ENCODE assay signal across 31 cellular contexts in genomic region chr18:31125878-31126277, GRCh38. TPM values are rescaled to one million over a fixed set of nuclear protein-coding genes. Genes with fewer than 3 reads are reported as not detected.
"Had no signal": no experiment of that assay in that cellular context is flagged by ENCODE, and none has a peak within 500 bp of the region (broad histone marks: within the 10 kb centered on the region; RNA-seq: fewer than 3 reads in every experiment).

No MANE protein-coding gene starts in this region.

- ATAC-seq: stimulated activated memory B cell treated with anti-CD40 and anti-IgM and Interleukin-4, amounts not matched to agents 10 μg/mL and 1 μg/mL and 100 μg/mL, for 72 hours; stimulated activated naive B cell treated with anti-CD40 and anti-IgM and Interleukin-4, amounts not matched to agents 10 μg/mL and 1 μg/mL and 100 μg/mL, for 72 hours; stimulated activated naive CD8-positive, alpha-beta T cell treated with anti-CD3 and anti-CD28 coated beads, Interleukin-15, amount 100 ng/mL, for 72 hours; stimulated activated naive CD8-positive, alpha-beta T cell treated with anti-CD3 and anti-CD28 coated beads, Interleukin-15, Interleukin-2, amounts not matched to agents 100 U/mL and 50 U/mL, for 24 hours; upper lobe of right lung had no signal

- H3K27ac ChIP-seq: stomach, suprapubic skin, testis, thoracic aorta, thyroid gland, tibial artery, tibial nerve, transverse colon, upper lobe of left lung, upper lobe of right lung, uterus, vagina had no signal

- H3K36me3 ChIP-seq: stomach, suprapubic skin, thoracic aorta, thyroid gland, tibial artery, tibial nerve, transverse colon, upper lobe of left lung, upper lobe of right lung, uterus, vagina had no signal

- H3K27ac Mint-ChIP-seq: stimulated activated memory B cell treated with anti-CD40 and anti-IgM and Interleukin-4, amounts not matched to agents 10 μg/mL and 1 μg/mL and 100 μg/mL, for 72 hours; stimulated activated naive B cell treated with anti-CD40 and anti-IgM and Interleukin-4, amounts not matched to agents 10 μg/mL and 1 μg/mL and 100 μg/mL, for 72 hours; stimulated activated naive CD8-positive, alpha-beta T cell treated with anti-CD3 and anti-CD28 coated beads, Interleukin-15, amount 100 ng/mL, for 72 hours; stimulated activated naive CD8-positive, alpha-beta T cell treated with anti-CD3 and anti-CD28 coated beads, Interleukin-15, Interleukin-2, amounts not matched to agents 100 ng/mL and 50 ng/mL, for 24 hours; type B pancreatic cell had no signal

- FAIRE-seq: urothelium cell line had no signal

- H3K4me3 ChIP-seq: stomach, suprapubic skin, testis, thoracic aorta, thyroid gland, tibial artery, tibial nerve, transverse colon, upper lobe of left lung, upper lobe of right lung, uterus, vagina had no signal

- H3K4me1 Mint-ChIP-seq: stimulated activated memory B cell treated with anti-CD40 and anti-IgM and Interleukin-4, amounts not matched to agents 10 μg/mL and 1 μg/mL and 100 μg/mL, for 72 hours; stimulated activated naive B cell treated with anti-CD40 and anti-IgM and Interleukin-4, amounts not matched to agents 10 μg/mL and 1 μg/mL and 100 μg/mL, for 72 hours; stimulated activated naive CD8-positive, alpha-beta T cell treated with anti-CD3 and anti-CD28 coated beads, Interleukin-15, amount 100 ng/mL, for 72 hours had no signal

- DNase-seq: stimulated activated CD4-positive, alpha-beta T cell treated with anti-CD3 and anti-CD28 coated beads, Interleukin-2, amount 100 ng/mL, for 48 hours; stimulated activated CD4-positive, alpha-beta T cell treated with anti-CD3 and anti-CD28 coated beads, Interleukin-4, amount 100 ng/mL, for 1 hour; stimulated activated CD4-positive, alpha-beta T cell treated with anti-CD3 and anti-CD28 coated beads, Interleukin-4, amount 100 ng/mL, for 24 hours; stimulated activated CD4-positive, alpha-beta T cell treated with anti-CD3 and anti-CD28 coated beads, Interleukin-4, amount 100 ng/mL, for 4 hours; stimulated activated CD8-positive, alpha-beta memory T cell treated with anti-CD3 and anti-CD28 coated beads, Interleukin-4, amount 100 ng/mL, for 48 hours; stimulated activated naive B cell treated with anti-CD40 and anti-IgM and Interleukin-4, amounts not matched to agents 10 μg/mL and 1 μg/mL and 100 μg/mL, for 72 hours; stimulated activated naive CD4-positive, alpha-beta T cell; stimulated activated naive CD4-positive, alpha-beta T cell treated with Interleukin-2 at 50 U/mL for 16 hours; stimulated activated naive CD8-positive, alpha-beta T cell treated with anti-CD3 and anti-CD28 coated beads, Interleukin-15, amount 100 ng/mL, for 72 hours; stimulated activated naive CD8-positive, alpha-beta T cell treated with anti-CD3 and anti-CD28 coated beads, Interleukin-15, Interleukin-2, amounts not matched to agents 100 U/mL and 50 U/mL, for 24 hours; stomach; substantia nigra; testis; thyroid gland; tibial artery; transverse colon; trophoblast cell; upper lobe of left lung; upper lobe of right lung; uterus had no signal

- H3K27me3 ChIP-seq: stomach, suprapubic skin, testis, thyroid gland, tibial nerve, transverse colon, upper lobe of left lung, upper lobe of right lung, uterus, vagina had no signal

- H3K9me3 Mint-ChIP-seq: stimulated activated memory B cell treated with anti-CD40 and anti-IgM and Interleukin-4, amounts not matched to agents 10 μg/mL and 1 μg/mL and 100 μg/mL, for 72 hours; stimulated activated naive B cell treated with anti-CD40 and anti-IgM and Interleukin-4, amounts not matched to agents 10 μg/mL and 1 μg/mL and 100 μg/mL, for 72 hours; stimulated activated naive CD8-positive, alpha-beta T cell treated with anti-CD3 and anti-CD28 coated beads, Interleukin-15, amount 100 ng/mL, for 72 hours; type B pancreatic cell had no signal

- H3K36me3 Mint-ChIP-seq: stimulated activated memory B cell treated with anti-CD40 and anti-IgM and Interleukin-4, amounts not matched to agents 10 μg/mL and 1 μg/mL and 100 μg/mL, for 72 hours; stimulated activated naive B cell treated with anti-CD40 and anti-IgM and Interleukin-4, amounts not matched to agents 10 μg/mL and 1 μg/mL and 100 μg/mL, for 72 hours; type B pancreatic cell had no signal

- H3K9me3 ChIP-seq: suprapubic skin, testis, thoracic aorta, thyroid gland, tibial artery, tibial nerve, transverse colon, upper lobe of left lung, upper lobe of right lung, uterus, vagina had no signal

- H3K4me3 Mint-ChIP-seq: stimulated activated memory B cell treated with anti-CD40 and anti-IgM and Interleukin-4, amounts not matched to agents 10 μg/mL and 1 μg/mL and 100 μg/mL, for 72 hours; stimulated activated naive B cell treated with anti-CD40 and anti-IgM and Interleukin-4, amounts not matched to agents 10 μg/mL and 1 μg/mL and 100 μg/mL, for 72 hours; stimulated activated naive CD8-positive, alpha-beta T cell treated with anti-CD3 and anti-CD28 coated beads, Interleukin-15, amount 100 ng/mL, for 72 hours; stimulated activated naive CD8-positive, alpha-beta T cell treated with anti-CD3 and anti-CD28 coated beads, Interleukin-15, Interleukin-2, amounts not matched to agents 100 ng/mL and 50 ng/mL, for 24 hours; type B pancreatic cell had no signal

- H3K4me1 ChIP-seq: stomach, suprapubic skin, testis, thyroid gland, tibial artery, tibial nerve, transverse colon, upper lobe of left lung, upper lobe of right lung, uterus, vagina had no signal

RNA-seq across cellular contexts. Expression of gene DSC1, which starts 36.8 kb away (rescaled TPM):
- total RNA-seq: stomach, subcutaneous adipose tissue, thyroid gland, tibial nerve, transverse colon, upper lobe of left lung, upper lobe of right lung, ureter, uterus had no signal
- polyA plus RNA-seq: urinary bladder had no signal
